24 cellular contexts compared by ENCODE assay signal in genomic region chr3:66142079-66142478, GRCh38.
"Had no signal": no experiment of that assay in that cellular context is flagged by ENCODE, and none has a peak within 500 bp of the region (broad histone marks: within the 10 kb centered on the region; RNA-seq: fewer than 3 reads in every experiment).

No MANE protein-coding gene starts in this region.

- DNase-seq: colonic mucosa; cortex of kidney; dermis blood vessel endothelial cell; dorsolateral prefrontal cortex; effector CD4-positive, alpha-beta T cell; effector CD8-positive, alpha-beta T cell; effector memory CD4-positive, alpha-beta T cell; effector memory CD8-positive, alpha-beta T cell; endodermal cell; erythroblast; esophagus squamous epithelium; foreskin fibroblast; foreskin keratinocyte; foreskin melanocyte; gastrocnemius medialis; glutamatergic neuron; head of caudate nucleus; heart left ventricle; heart right ventricle had no signal

- H3K27me3 ChIP-seq: colonic mucosa, dorsolateral prefrontal cortex, esophagus muscularis mucosa, esophagus squamous epithelium, foreskin keratinocyte, gastrocnemius medialis, gastroesophageal sphincter, heart left ventricle, heart right ventricle had no signal

- H3K9me3 ChIP-seq: colonic mucosa, esophagus muscularis mucosa, esophagus squamous epithelium, gastrocnemius medialis, gastroesophageal sphincter, heart left ventricle had no signal

- H3K4me3 ChIP-seq: colonic mucosa, coronary artery, dorsolateral prefrontal cortex, esophagus muscularis mucosa, esophagus squamous epithelium, gastrocnemius medialis, gastroesophageal sphincter, heart left ventricle, heart right ventricle had no signal

- H3K27ac ChIP-seq: colonic mucosa, coronary artery, dorsolateral prefrontal cortex, epithelial cell of prostate, esophagus muscularis mucosa, esophagus squamous epithelium, foreskin keratinocyte, gastrocnemius medialis, gastroesophageal sphincter had no signal

- ATAC-seq: effector memory CD8-positive, alpha-beta T cell; esophagus mucosa; foreskin keratinocyte; gastrocnemius medialis; gastroesophageal sphincter; heart left ventricle; heart right ventricle had no signal

- H3K4me1 ChIP-seq: colonic mucosa, foreskin keratinocyte, gastrocnemius medialis had no signal

- H3K36me3 ChIP-seq: colonic mucosa, esophagus muscularis mucosa, esophagus squamous epithelium, gastrocnemius medialis, gastroesophageal sphincter, heart left ventricle, heart right ventricle had no signal
